ENCODE assay signal across 1 cellular context in genomic region chr1:23459338-23459757, GRCh38.
TF ChIP-seq lines count a peak whose summit lies in the region.

No MANE protein-coding gene starts in this region.

TF ChIP-seq in GM23338, 12 proteins besides CTCF, POLR2A, EP300 and RAD21 (continued from another document):
- TF ChIP-seq ETS1 (IDR thresholded peaks at IDR 0.05) = no peak
